8 cellular contexts compared by ENCODE assay signal in the genomic region with DNA sequence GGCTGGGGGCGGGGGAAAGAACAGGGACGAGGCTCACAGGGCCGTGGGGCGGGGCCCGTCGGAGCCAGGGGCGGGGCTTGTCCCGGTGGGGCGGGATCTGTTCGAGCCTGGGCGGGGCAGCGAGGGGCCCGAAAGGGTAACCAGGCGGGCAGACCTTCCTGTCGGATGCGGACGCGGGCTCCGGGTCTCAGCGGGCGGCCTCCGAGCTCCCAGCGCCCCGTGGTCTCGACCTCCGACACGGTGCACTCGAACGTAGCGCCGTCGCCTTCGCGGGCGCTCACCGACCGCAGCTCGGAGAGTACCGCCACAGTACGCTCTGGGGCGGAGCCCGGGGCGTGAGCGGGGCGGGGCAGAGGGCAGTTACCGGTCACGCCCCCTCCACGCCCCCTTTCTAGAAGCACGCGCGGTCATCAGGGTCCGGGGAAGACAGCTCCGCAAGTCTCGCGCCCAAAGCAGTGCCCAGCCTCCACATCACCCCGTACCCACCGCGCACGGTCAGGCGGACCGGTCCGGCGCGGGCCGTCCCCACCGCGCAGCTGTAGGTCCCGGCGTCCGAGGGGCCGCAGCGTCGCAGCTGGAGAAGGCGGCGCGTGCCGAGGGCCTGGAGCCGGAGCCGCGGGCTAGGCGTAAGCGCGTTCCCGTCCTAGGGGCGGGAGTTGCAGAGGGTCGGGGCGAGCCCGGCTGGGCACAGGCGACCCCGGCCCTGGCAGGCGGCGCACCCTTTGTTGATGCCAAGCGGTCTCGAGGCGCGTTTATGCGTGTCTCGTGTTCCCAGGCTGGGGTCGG. TPM values are rescaled to one million over a fixed set of nuclear protein-coding genes. Genes with fewer than 3 reads are reported as not detected.
A peak's percentile ranks its signal among the peaks of the same experiment; 100 is the strongest.
DNase-seq lines count a peak whose midpoint lies in the region; ATAC-seq and TF ChIP-seq lines count a peak whose summit lies in the region.

No MANE protein-coding gene starts in this region.

- peak overlapping the region; percentile 53 for H3K9ac ChIP-seq in neural cell (ENCODE audit: low read length)

- H3K27me3 ChIP-seq in HL-60 (ENCODE audit: insufficient read depth, poor library complexity, severe bottlenecking) (peaks cover 28% of the 10 kb centered on the region), Peyer's patch (no peaks in the 10 kb centered on the region), neural cell (ENCODE audit: insufficient read depth, low read depth, low read length) (peaks cover 3% of the 10 kb centered on the region)

- H3K36me3 ChIP-seq in Peyer's patch (no peaks in the 10 kb centered on the region), neural cell (ENCODE audit: insufficient read depth, low read length) (no peaks in the 10 kb centered on the region)

- TF ChIP-seq CTCF in HL-60 (IDR thresholded peaks at IDR 0.05; ENCODE audit: insufficient read depth, low read length) (no peak), Peyer's patch (IDR thresholded peaks at IDR 0.05) (no peak), fibroblast of villous mesenchyme (IDR thresholded peaks at IDR 0.05; ENCODE audit: insufficient read depth, low read depth, low read length) (no peak), neural cell (IDR thresholded peaks at IDR 0.05; ENCODE audit: poor library complexity, severe bottlenecking) (no peak)

- no peak for TF ChIP-seq POLR2A in Peyer's patch (IDR thresholded peaks at IDR 0.05)

- H2AFZ ChIP-seq in neural cell (ENCODE audit: low read depth, low read length): peak overlapping the region; percentile 27

- H3K4me1 ChIP-seq in Peyer's patch: peaks cover 0 to 16% (median 4%) of the 10 kb centered on the region in 4 donors

- H3K9me2 ChIP-seq in neural cell (ENCODE audit: insufficient read depth, low read length): no peaks in the 10 kb centered on the region

- H3K79me2 ChIP-seq in neural cell (replicated peaks; ENCODE audit: insufficient read depth, low read length): no peaks in the 10 kb centered on the region

- H3K4me2 ChIP-seq in neural cell (ENCODE audit: low read length): peak overlapping the region; percentile 51

- no peaks in the 10 kb centered on the region for H3F3A ChIP-seq in neural cell (ENCODE audit: insufficient read depth, low read length, poor library complexity, severe bottlenecking)

- DNase-seq in COLO668 (lab: John Stamatoyannopoulos, UW; ENCODE audit: unreplicated experiment) (peak; percentile 90), HL-60 (ENCODE audit: low read depth in 1 of 2, low spot score in 1 of 2) (peak in 1 of 2 experiments; percentile 45), Peyer's patch (peak; percentile 66 to 93 (median 93)), fibroblast of villous mesenchyme (ENCODE audit: low read depth) (peak; percentile 81)
- DNase-seq in activated effector memory CD4-positive, alpha-beta T cell treated with Interleukin-2 at 50 U/mL for 16 hours: peak; percentile 65
- DNase-seq in stimulated activated naive CD4-positive, alpha-beta T cell treated with Interleukin-2 at 50 U/mL for 16 hours (lab: John Stamatoyannopoulos, UW): peak; percentile 78

- H3K4me3 ChIP-seq in HL-60 (replicated peaks; ENCODE audit: insufficient read depth, low read length): peak overlapping the region; percentile 29
- H3K4me3 ChIP-seq in Peyer's patch: peak overlapping the region; percentile 35 to 75 (median 57)
- H3K4me3 ChIP-seq in fibroblast of villous mesenchyme (ENCODE audit: low read depth, low read length): peak overlapping the region; percentile 68
- peak overlapping the region; percentile 80 for H3K4me3 ChIP-seq in neural cell (ENCODE audit: low read length)

- no peak for TF ChIP-seq RAD21 in neural cell (conservative IDR thresholded peaks at IDR 0.05)

- H3K9me3 ChIP-seq in Peyer's patch (peaks cover 0 to 4% (median 0%) of the 10 kb centered on the region in 4 donors), neural cell (ENCODE audit: low read length) (no peaks in the 10 kb centered on the region)

- no peak overlapping the region for H3K27ac ChIP-seq in HL-60 (replicated peaks)
- H3K27ac ChIP-seq in Peyer's patch: peak overlapping the region in 3 of 4 donors; percentile 31 to 77 (median 58)
- no peak overlapping the region for H3K27ac ChIP-seq in neural cell (ENCODE audit: low read length)

- H4K20me1 ChIP-seq in neural cell (ENCODE audit: insufficient read depth): no peaks in the 10 kb centered on the region

- no peak for TF ChIP-seq EP300 in neural cell (conservative IDR thresholded peaks at IDR 0.05; ENCODE audit: poor library complexity, severe bottlenecking)

- ATAC-seq in GM21360 (IDR thresholded peaks at IDR 0.05; ENCODE audit: unreplicated experiment): peak; percentile 95

TF ChIP-seq in neural cell, 6 proteins besides CTCF, POLR2A, EP300 and RAD21:
- TF ChIP-seq TAF1 (IDR thresholded peaks at IDR 0.05; ENCODE audit: low read depth) (no peak), POLR2AphosphoS5 (IDR thresholded peaks at IDR 0.05) (peak; percentile 31), SMC3 (conservative IDR thresholded peaks at IDR 0.05; ENCODE audit: poor library complexity) (peak; percentile 17), MXI1 (conservative IDR thresholded peaks at IDR 0.05; ENCODE audit: poor library complexity, severe bottlenecking) (peak; percentile 70)
- TF ChIP-seq, protein P1, sequence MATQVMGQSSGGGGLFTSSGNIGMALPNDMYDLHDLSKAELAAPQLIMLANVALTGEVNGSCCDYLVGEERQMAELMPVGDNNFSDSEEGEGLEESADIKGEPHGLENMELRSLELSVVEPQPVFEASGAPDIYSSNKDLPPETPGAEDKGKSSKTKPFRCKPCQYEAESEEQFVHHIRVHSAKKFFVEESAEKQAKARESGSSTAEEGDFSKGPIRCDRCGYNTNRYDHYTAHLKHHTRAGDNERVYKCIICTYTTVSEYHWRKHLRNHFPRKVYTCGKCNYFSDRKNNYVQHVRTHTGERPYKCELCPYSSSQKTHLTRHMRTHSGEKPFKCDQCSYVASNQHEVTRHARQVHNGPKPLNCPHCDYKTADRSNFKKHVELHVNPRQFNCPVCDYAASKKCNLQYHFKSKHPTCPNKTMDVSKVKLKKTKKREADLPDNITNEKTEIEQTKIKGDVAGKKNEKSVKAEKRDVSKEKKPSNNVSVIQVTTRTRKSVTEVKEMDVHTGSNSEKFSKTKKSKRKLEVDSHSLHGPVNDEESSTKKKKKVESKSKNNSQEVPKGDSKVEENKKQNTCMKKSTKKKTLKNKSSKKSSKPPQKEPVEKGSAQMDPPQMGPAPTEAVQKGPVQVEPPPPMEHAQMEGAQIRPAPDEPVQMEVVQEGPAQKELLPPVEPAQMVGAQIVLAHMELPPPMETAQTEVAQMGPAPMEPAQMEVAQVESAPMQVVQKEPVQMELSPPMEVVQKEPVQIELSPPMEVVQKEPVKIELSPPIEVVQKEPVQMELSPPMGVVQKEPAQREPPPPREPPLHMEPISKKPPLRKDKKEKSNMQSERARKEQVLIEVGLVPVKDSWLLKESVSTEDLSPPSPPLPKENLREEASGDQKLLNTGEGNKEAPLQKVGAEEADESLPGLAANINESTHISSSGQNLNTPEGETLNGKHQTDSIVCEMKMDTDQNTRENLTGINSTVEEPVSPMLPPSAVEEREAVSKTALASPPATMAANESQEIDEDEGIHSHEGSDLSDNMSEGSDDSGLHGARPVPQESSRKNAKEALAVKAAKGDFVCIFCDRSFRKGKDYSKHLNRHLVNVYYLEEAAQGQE (IDR thresholded peaks at IDR 0.05; ENCODE audit: borderline replicate concordance): no peak

RNA-seq across cellular contexts. Expression of a gene that starts 8.7 kb away (rescaled TPM):
- 10 to 100 TPM in 3 of 4 donors, 1 to 10 TPM in 1; 6.6 to 25.5 (median 13.9) TPM for total RNA-seq in Peyer's patch
- total RNA-seq in fibroblast of villous mesenchyme: 2.6 and 2.9 TPM in 2 replicates
- polyA plus RNA-seq in neural cell: 39.3 and 44.0 TPM in 2 replicates
- polyA minus RNA-seq in neural cell: 39.7 and 50.9 TPM in 2 replicates

RNA-seq across cellular contexts. Expression of a gene that starts 9.0 kb away (rescaled TPM):
- total RNA-seq in Peyer's patch (100 to 1,000 TPM in 1 of 4 donors, 10 to 100 TPM in 3; 19.0 to 122 (median 90.5) TPM), fibroblast of villous mesenchyme (196 and 201 TPM in 2 replicates)
- 24.3 and 28.6 TPM in 2 replicates for polyA plus RNA-seq in neural cell
- 35.1 and 42.4 TPM in 2 replicates for polyA minus RNA-seq in neural cell

RNA-seq across cellular contexts. Expression of a gene that starts 18.8 kb away (rescaled TPM):
- total RNA-seq in Peyer's patch (10 to 100 TPM in 3 of 4 donors, 1 to 10 TPM in 1; 7.5 to 43.7 (median 21.2) TPM), fibroblast of villous mesenchyme (67.0 and 86.8 TPM in 2 replicates)
- 59.7 and 75.2 TPM in 2 replicates for polyA plus RNA-seq in neural cell
- polyA minus RNA-seq in neural cell: 44.8 and 45.3 TPM in 2 replicates

RNA-seq across cellular contexts. Expression of a gene that starts 19.5 kb away (rescaled TPM):
- not detected for total RNA-seq in Peyer's patch
- 0.43 and 0.64 TPM in 2 replicates for total RNA-seq in fibroblast of villous mesenchyme
- 2.7 and 5.6 TPM in 2 replicates for polyA plus RNA-seq in neural cell
- 0.46 TPM in 1 of 2 replicates, not detected in the other for polyA minus RNA-seq in neural cell

RNA-seq across cellular contexts. Expression of a gene that starts 38.3 kb away (rescaled TPM):
- total RNA-seq in Peyer's patch (under 1 TPM in 1 of 4 donors, not detected in 3; 0.27 TPM), fibroblast of villous mesenchyme (under 0.01 TPM in 1 of 2 replicates, not detected in the other)
- polyA plus RNA-seq in neural cell: 2.7 and 8.9 TPM in 2 replicates
- polyA minus RNA-seq in neural cell: 1.9 and 2.9 TPM in 2 replicates

Comparison
In these comparisons a context has a peak if more than half of its experiments do, and no peak if none do; other contexts are left out.
1. H3K27ac ChIP-seq: peak in Peyer's patch (3 of 4); none in HL-60 (single experiment) and neural cell (single experiment).
2. H3K4me3 ChIP-seq: peak in every context shown above with its lines; median percentile 80 in neural cell; 68 in fibroblast of villous mesenchyme; 57 in Peyer's patch; 29 in HL-60.